Comparison of ENCODE assay signal across 10 cellular contexts in the genomic region with DNA sequence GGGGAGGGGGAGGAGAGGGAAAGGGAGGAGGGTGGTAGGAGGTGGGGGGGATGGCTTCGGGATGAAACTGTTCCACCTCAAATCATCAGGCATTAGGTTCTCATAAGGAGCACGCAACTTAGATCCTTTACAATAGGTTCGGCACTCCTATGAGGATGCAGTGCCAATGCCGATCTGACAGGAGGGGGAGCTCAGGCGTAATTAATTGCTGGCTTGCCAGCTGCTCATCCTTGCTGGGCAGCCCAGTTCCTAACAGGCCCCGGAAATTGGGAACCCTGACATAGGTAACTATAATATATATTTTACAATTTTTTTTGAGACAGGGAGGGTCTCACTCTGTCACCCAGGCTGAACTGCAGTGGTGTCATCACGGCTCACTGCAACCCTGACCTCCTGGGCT.
A peak's percentile ranks its signal among the peaks of the same experiment; 100 is the strongest.
DNase-seq lines count a peak whose midpoint lies in the region; ATAC-seq and TF ChIP-seq lines count a peak whose summit lies in the region.
"Had no signal": no experiment of that assay in that cellular context is flagged by ENCODE, and none has a peak within 500 bp of the region (broad histone marks: within the 10 kb centered on the region; RNA-seq: fewer than 3 reads in every experiment).

No MANE protein-coding gene starts in this region.

- peak; percentile 26 for TF ChIP-seq CTCF in choroid plexus epithelial cell (conservative IDR thresholded peaks at IDR 0.05; ENCODE audit: low read depth, low read length)

- no peak overlapping the region for H3K4me3 ChIP-seq in choroid plexus epithelial cell (ENCODE audit: low read depth, low read length)

- peak; percentile 24 for DNase-seq in Daoy (ENCODE audit: low read depth)
- DNase-seq in LoVo (ENCODE audit: low spot score), result peak; percentile 37
- no peak for DNase-seq in choroid plexus epithelial cell (ENCODE audit: low read depth)
- DNase-seq in mucosa of gallbladder (ENCODE audit: low spot score), result peak; percentile 49
- DNase-seq in NCI-H187 (lab: John Stamatoyannopoulos, UW), result no peak
- DNase-seq: activated B cell treated with CpG ODN at 0.5 μM for 24 hours, NCI-H1930 had no signal

- ATAC-seq in HG02885 (IDR thresholded peaks at IDR 0.05; ENCODE audit: poor library complexity, unreplicated experiment) (no peak), HG02642 (IDR thresholded peaks at IDR 0.05; ENCODE audit: poor library complexity, unreplicated experiment) (no peak), HG03139 (IDR thresholded peaks at IDR 0.05; ENCODE audit: unreplicated experiment) (no peak)

Comparison
In these comparisons a context has a peak if more than half of its experiments do, and no peak if none do; other contexts are left out.
1. DNase-seq: peak in Daoy (single experiment), LoVo (single experiment) and mucosa of gallbladder (single experiment); none in choroid plexus epithelial cell (single experiment) and NCI-H187 (0 of 2).